In genomic region chr15:61051570-61052031, GRCh38 we compare ENCODE assay signal across 7 cellular contexts.
DNase-seq lines count a peak whose midpoint lies in the region; ATAC-seq and TF ChIP-seq lines count a peak whose summit lies in the region.

No MANE protein-coding gene starts in this region.

- peaks cover 23% of the 10 kb centered on the region for H3K4me1 ChIP-seq in SJSA1 (replicated peaks)
- H3K4me1 ChIP-seq in psoas muscle: peaks cover 20% of the 10 kb centered on the region

- H3K27ac ChIP-seq in SJSA1 (no peak overlapping the region), psoas muscle (peak overlapping the region; percentile 38)

- ATAC-seq in psoas muscle (peak; percentile 89 to 94 (median 92)), HG03025 (IDR thresholded peaks at IDR 0.05; ENCODE audit: low FRiP score, unreplicated experiment) (no peak), GM21529 (IDR thresholded peaks at IDR 0.05; ENCODE audit: unreplicated experiment) (no peak), GM19035 (IDR thresholded peaks at IDR 0.05; ENCODE audit: unreplicated experiment) (no peak)

- DNase-seq in HFF-Myc (ENCODE audit: extremely low read depth, low read depth) (no peak), SJSA1 (ENCODE audit: low read depth in 1 of 2, low spot score in 2 of 2) (peak; percentile 44 to 51), glomerular visceral epithelial cell (ENCODE audit: extremely low spot score) (peak; percentile 29), psoas muscle (peak; percentile 34 to 62)

- intact Hi-C loops in psoas muscle (cut with DNase I): loop anchor here (5.0 to 10.0 kb wide), 3 partner anchors 114 to 467 kb away; no protein-coding TSS in a partner anchor

- H3K36me3 ChIP-seq in SJSA1 (no peaks in the 10 kb centered on the region), psoas muscle (ENCODE audit: insufficient read depth in 1 of 2, low read depth in 1 of 2) (no peaks in the 10 kb centered on the region)

- peak; percentile 74 for TF ChIP-seq CTCF in HFF-Myc (IDR thresholded peaks at IDR 0.05; ENCODE audit: low read depth, low read length, missing control alignments)
- peak; percentile 64 for TF ChIP-seq CTCF in psoas muscle (IDR thresholded peaks at IDR 0.05)

- WGBS in psoas muscle, 3 donors: 6 to 19% (median 6%) methylated on average over 4 of the region's 4 CpGs

- H3K9me3 ChIP-seq in SJSA1 (replicated peaks) (no peaks in the 10 kb centered on the region), psoas muscle (no peaks in the 10 kb centered on the region)

- no peaks in the 10 kb centered on the region for H3K27me3 ChIP-seq in SJSA1 (replicated peaks)
- H3K27me3 ChIP-seq in psoas muscle (ENCODE audit: insufficient read depth in 3 of 3, low read length in 2 of 3): no peaks in the 10 kb centered on the region

- H3K4me3 ChIP-seq in HFF-Myc (replicated peaks; ENCODE audit: low read depth, low read length) (no peak overlapping the region), SJSA1 (no peak overlapping the region), psoas muscle (peak overlapping the region; percentile 22)

Comparison
In these comparisons a context has a peak if more than half of its experiments do, and no peak if none do; other contexts are left out.
1. ATAC-seq: peak in psoas muscle (4 of 4); none in HG03025 (single experiment), GM21529 (single experiment) and GM19035 (single experiment).